Comparison of ENCODE assay signal across 21 cellular contexts in the genomic region with DNA sequence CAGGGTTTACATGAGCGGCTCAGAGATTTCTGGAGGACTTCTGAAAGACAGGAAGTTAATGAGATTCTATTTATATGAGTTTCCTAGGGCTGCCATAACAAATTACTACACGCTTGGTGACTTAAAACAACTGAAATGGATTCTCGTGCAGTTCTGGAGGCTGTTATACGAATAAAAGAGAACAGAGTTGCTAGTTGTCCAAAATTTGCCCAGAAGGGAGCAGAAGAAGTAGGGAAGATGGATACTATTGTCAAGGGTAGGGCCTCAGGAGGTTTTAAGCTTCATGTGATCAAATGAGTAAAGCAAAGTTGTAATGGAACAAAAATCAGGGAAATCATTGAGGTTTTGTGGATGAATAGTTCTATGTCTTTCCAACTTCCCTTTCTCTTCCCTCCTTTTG.
"Had no signal": no experiment of that assay in that cellular context is flagged by ENCODE, and none has a peak within 500 bp of the region (broad histone marks: within the 10 kb centered on the region; RNA-seq: fewer than 3 reads in every experiment).

No MANE protein-coding gene starts in this region.

- H3K27ac ChIP-seq: body of pancreas, epithelial cell of prostate, esophagus squamous epithelium had no signal

- H3K4me3 ChIP-seq: body of pancreas, esophagus squamous epithelium had no signal

- H3K9me3 ChIP-seq: body of pancreas, esophagus squamous epithelium had no signal

- H3K9me3 Mint-ChIP-seq: activated CD4-positive, alpha-beta T cell treated with anti-CD3 and anti-CD28 coated beads, Interleukin-2, amount 10 ng/mL, durations not matched to agents 7 days and 5 days; activated CD8-positive, alpha-beta T cell treated with anti-CD3 and anti-CD28 coated beads for 36 hours; activated naive CD4-positive, alpha-beta T cell treated with anti-CD3 and anti-CD28 coated beads, Interleukin-2, amount 10 ng/mL, durations not matched to agents 7 days and 5 days; activated naive CD4-positive, alpha-beta T cell treated with anti-CD3 and anti-CD28 coated beads, Interleukin-2, amount 50 U/mL, for 72 hours; activated T-cell treated with anti-CD3 and anti-CD28 coated beads, Interleukin-2, amount 50 U/mL, for 4 hours; activated T-helper 2 cell treated with anti-CD3 and anti-CD28 coated beads, Interferon-gamma antibody, Interleukin-2, Interleukin-4, amounts not matched to agents 10 μg/mL and 5 μg/mL and 100 μg/mL, durations not matched to agents 14 hours and 24 hours and 36 hours had no signal

- DNase-seq: activated CD4-positive, alpha-beta T cell treated with anti-CD3 and anti-CD28 coated beads for 4 hours; activated CD4-positive, alpha-beta T cell treated with anti-CD3 and anti-CD28 coated beads, Interleukin-2, amount 10 ng/mL, durations not matched to agents 7 days and 5 days; activated CD4-positive, alpha-beta T cell treated with anti-CD3 and anti-CD28 coated beads, Interleukin-2, amount 50 U/mL, for 48 hours; activated CD4-positive, CD25-positive, alpha-beta regulatory T cell; activated CD4-positive, CD25-positive, alpha-beta regulatory T cell treated with anti-CD3 and anti-CD28 coated beads, Interleukin-2, amount 50 U/mL, for 72 hours; activated CD8-positive, alpha-beta memory T cell treated with anti-CD3 and anti-CD28 coated beads for 24 hours; activated CD8-positive, alpha-beta T cell treated with anti-CD3 and anti-CD28 coated beads for 36 hours; activated effector memory CD4-positive, alpha-beta T cell treated with anti-CD3 and anti-CD28 coated beads, Interleukin-2, amount 50 U/mL, for 16 hours; activated naive CD4-positive, alpha-beta T cell treated with anti-CD3 and anti-CD28 coated beads, Interleukin-2, amount 10 ng/mL, durations not matched to agents 7 days and 5 days; activated T-cell treated with anti-CD3 and anti-CD28 coated beads, Interleukin-2, amount 50 U/mL, for 4 hours; amniotic stem cell; anterior cingulate cortex; body of pancreas; cortex of kidney; dermis blood vessel endothelial cell; effector CD4-positive, alpha-beta T cell; esophagus squamous epithelium; T-helper 2 cell had no signal

- H3K27me3 ChIP-seq: body of pancreas, esophagus squamous epithelium had no signal

- ATAC-seq: activated CD8-positive, alpha-beta T cell treated with anti-CD3 and anti-CD28 coated beads for 36 hours; activated T-cell treated with anti-CD3 and anti-CD28 coated beads, Interleukin-2, amount 50 U/mL, for 4 hours; body of pancreas had no signal

- H3K36me3 Mint-ChIP-seq: activated naive CD4-positive, alpha-beta T cell treated with anti-CD3 and anti-CD28 coated beads, Interleukin-2, amount 10 ng/mL, durations not matched to agents 7 days and 5 days had no signal

- H3K27me3 Mint-ChIP-seq: activated CD4-positive, alpha-beta T cell treated with anti-CD3 and anti-CD28 coated beads, Interleukin-2, amount 10 ng/mL, durations not matched to agents 7 days and 5 days; activated CD8-positive, alpha-beta T cell treated with anti-CD3 and anti-CD28 coated beads for 36 hours; activated naive CD4-positive, alpha-beta T cell treated with anti-CD3 and anti-CD28 coated beads, Interleukin-2, amount 10 ng/mL, durations not matched to agents 7 days and 5 days had no signal

- H3K4me1 ChIP-seq: body of pancreas had no signal

- H3K4me3 Mint-ChIP-seq: activated CD4-positive, alpha-beta T cell treated with anti-CD3 and anti-CD28 coated beads, Interleukin-2, amount 10 ng/mL, durations not matched to agents 7 days and 5 days; activated CD8-positive, alpha-beta T cell treated with anti-CD3 and anti-CD28 coated beads for 36 hours; activated naive CD4-positive, alpha-beta T cell treated with anti-CD3 and anti-CD28 coated beads, Interleukin-2, amount 10 ng/mL, durations not matched to agents 7 days and 5 days; activated T-cell treated with anti-CD3 and anti-CD28 coated beads, Interleukin-2, amount 50 U/mL, for 4 hours had no signal

- H3K4me1 Mint-ChIP-seq: activated CD4-positive, alpha-beta T cell treated with anti-CD3 and anti-CD28 coated beads, Interleukin-2, amount 10 ng/mL, durations not matched to agents 7 days and 5 days; activated naive CD4-positive, alpha-beta T cell treated with anti-CD3 and anti-CD28 coated beads, Interleukin-2, amount 10 ng/mL, durations not matched to agents 7 days and 5 days had no signal

- H3K36me3 ChIP-seq: esophagus squamous epithelium had no signal

- H3K27ac Mint-ChIP-seq: activated CD4-positive, alpha-beta T cell treated with anti-CD3 and anti-CD28 coated beads, Interleukin-2, amount 10 ng/mL, durations not matched to agents 7 days and 5 days; activated CD8-positive, alpha-beta T cell treated with anti-CD3 and anti-CD28 coated beads for 36 hours; activated naive CD4-positive, alpha-beta T cell treated with anti-CD3 and anti-CD28 coated beads, Interleukin-2, amount 10 ng/mL, durations not matched to agents 7 days and 5 days; activated naive CD4-positive, alpha-beta T cell treated with anti-CD3 and anti-CD28 coated beads, Interleukin-2, amount 50 U/mL, for 72 hours; activated T-helper 2 cell treated with anti-CD3 and anti-CD28 coated beads, Interferon-gamma antibody, Interleukin-2, Interleukin-4, amounts not matched to agents 10 μg/mL and 5 μg/mL and 100 μg/mL, durations not matched to agents 14 hours and 24 hours and 36 hours had no signal
